8 cellular contexts compared by ENCODE assay signal in genomic region chr4:108762559-108763225, GRCh38. TPM values are rescaled to one million over a fixed set of nuclear protein-coding genes. Genes with fewer than 3 reads are reported as not detected.
DNase-seq lines count a peak whose midpoint lies in the region; ATAC-seq and FAIRE-seq lines count a peak whose summit lies in the region.

Gene ETNPPL (minus strand): TSS chr4:108763053. CDS start chr4:108762898, 155 bp downstream.

- H3K4me2 ChIP-seq in trophoblast cell (ENCODE audit: low read length) = peak within 1 kb of the TSS; percentile 88

- H4K91ac ChIP-seq in trophoblast cell (ENCODE audit: low read depth, low read length) = no peak within 1 kb of the TSS

- no peaks in the 10 kb centered on the region for H3K79me1 ChIP-seq in trophoblast cell (ENCODE audit: low read length)

- no CpG with 5 or more reads among the region's 61 CpGs for WGBS in trophoblast cell (ENCODE audit: extremely low coverage, insufficient coverage, insufficient read length)

- no peak within 1 kb of the TSS for H3K9ac ChIP-seq in trophoblast cell (ENCODE audit: low read length)

- H3K27ac ChIP-seq in trophoblast cell (ENCODE audit: low read depth, low read length) = no peak within 1 kb of the TSS

- H2BK12ac ChIP-seq in trophoblast cell (ENCODE audit: low read length) = no peak within 1 kb of the TSS

- no peaks in the 10 kb centered on the region for H3K36me3 ChIP-seq in MG63
- no peaks in the 10 kb centered on the region for H3K36me3 ChIP-seq in trophoblast cell (ENCODE audit: control insufficient read depth in 1 of 2, insufficient read depth in 2 of 2, low read length in 2 of 2)

- ATAC-seq in activated naive CD8-positive, alpha-beta T cell treated with anti-CD3 and anti-CD28 coated beads, Interleukin-2, amount 10 ng/mL, durations not matched to agents 7 days and 5 days (ENCODE audit: low read depth) = peak; percentile 89
- ATAC-seq in left cardiac atrium (peak; percentile 74 to 87), HG02981 (IDR thresholded peaks at IDR 0.05; ENCODE audit: unreplicated experiment) (no peak), HG02970 (IDR thresholded peaks at IDR 0.05; ENCODE audit: low FRiP score, unreplicated experiment) (no peak)

- no peak within 1 kb of the TSS for H4K12ac ChIP-seq in trophoblast cell (ENCODE audit: low read depth, low read length)

- H2BK120ac ChIP-seq in trophoblast cell (ENCODE audit: insufficient read depth, low read length, poor library complexity) = no peak within 1 kb of the TSS

- no peak within 1 kb of the TSS for H3K23ac ChIP-seq in trophoblast cell (ENCODE audit: low read length)

- peaks cover 0 to 9% of the 10 kb centered on the region in 2 experiments for H3K4me1 ChIP-seq in trophoblast cell (ENCODE audit: control insufficient read depth in 1 of 2, insufficient read depth in 2 of 2, low read length in 2 of 2)

- no peak within 1 kb of the TSS for H2AK5ac ChIP-seq in trophoblast cell (ENCODE audit: low read length)

- H3K27me3 ChIP-seq in MG63 = peaks cover 7% of the 10 kb centered on the region; the same call in 1 of the 2 replicates
- H3K27me3 ChIP-seq in trophoblast cell (ENCODE audit: insufficient read depth, low read length) = peaks cover 16% of the 10 kb centered on the region

- H3K9me3 ChIP-seq in MG63 (no peaks in the 10 kb centered on the region), trophoblast cell (ENCODE audit: insufficient read depth, low read depth, low read length) (no peaks in the 10 kb centered on the region)

- no peak within 1 kb of the TSS for H3K4ac ChIP-seq in trophoblast cell (ENCODE audit: low read depth, low read length)

- H3K36me3 Mint-ChIP-seq in activated naive CD8-positive, alpha-beta T cell treated with anti-CD3 and anti-CD28 coated beads, Interleukin-2, amount 10 ng/mL, durations not matched to agents 7 days and 5 days = no peaks in the 10 kb centered on the region

- H4K8ac ChIP-seq in trophoblast cell (ENCODE audit: low read depth, low read length) = no peak within 1 kb of the TSS

- H3K4me3 Mint-ChIP-seq in activated naive CD8-positive, alpha-beta T cell treated with anti-CD3 and anti-CD28 coated beads, Interleukin-2, amount 10 ng/mL, durations not matched to agents 7 days and 5 days = peak within 1 kb of the TSS; percentile 85

- intact Hi-C loops in left cardiac atrium (cut with DNase I) = no loop called here

- no peak within 1 kb of the TSS for H3K14ac ChIP-seq in trophoblast cell (ENCODE audit: low read length)

- no peaks in the 10 kb centered on the region for H3K79me2 ChIP-seq in trophoblast cell (ENCODE audit: control insufficient read depth, insufficient read depth, low read length, poor library complexity)

- peak within 1 kb of the TSS; percentile 32 for H3K4me3 ChIP-seq in MG63
- peak within 1 kb of the TSS; percentile 58 for H3K4me3 ChIP-seq in trophoblast cell (ENCODE audit: low read depth, low read length)

- H2BK5ac ChIP-seq in trophoblast cell (ENCODE audit: low read depth, low read length, poor library complexity) = no peak within 1 kb of the TSS

- peaks cover 12% of the 10 kb centered on the region for H3K4me1 Mint-ChIP-seq in activated naive CD8-positive, alpha-beta T cell treated with anti-CD3 and anti-CD28 coated beads, Interleukin-2, amount 10 ng/mL, durations not matched to agents 7 days and 5 days

- POLR2A ChIA-PET in activated naive CD8-positive, alpha-beta T cell treated with anti-CD3 and anti-CD28 coated beads, Interleukin-2, amount 10 ng/mL, durations not matched to agents 7 days and 5 days (lab: Charles Lee) = no interaction called here

- H3K27me3 Mint-ChIP-seq in activated naive CD8-positive, alpha-beta T cell treated with anti-CD3 and anti-CD28 coated beads, Interleukin-2, amount 10 ng/mL, durations not matched to agents 7 days and 5 days = peaks cover 57% of the 10 kb centered on the region

- FAIRE-seq in HTR-8/SVneo (lab: Jason Lieb, UNC) = no peak

- H2AFZ ChIP-seq in trophoblast cell (ENCODE audit: insufficient read depth, low read length, poor library complexity) = peak within 1 kb of the TSS; percentile 4

- DNase-seq in EH (ENCODE audit: low read depth) (peak; percentile 12), MG63 (peak; percentile 9), left cardiac atrium (peak; percentile 47), trophoblast cell (peak; percentile 4 to 34), HTR-8/SVneo (ENCODE audit: insufficient read length, low spot score) (no peak)
- peak; percentile 58 for DNase-seq in activated naive CD8-positive, alpha-beta T cell treated with anti-CD3 and anti-CD28 coated beads, Interleukin-2, amount 10 ng/mL, durations not matched to agents 7 days and 5 days

- peak within 1 kb of the TSS; percentile 33 for H3K27ac Mint-ChIP-seq in activated naive CD8-positive, alpha-beta T cell treated with anti-CD3 and anti-CD28 coated beads, Interleukin-2, amount 10 ng/mL, durations not matched to agents 7 days and 5 days

- H3K9me3 Mint-ChIP-seq in activated naive CD8-positive, alpha-beta T cell treated with anti-CD3 and anti-CD28 coated beads, Interleukin-2, amount 10 ng/mL, durations not matched to agents 7 days and 5 days = no peaks in the 10 kb centered on the region

- no peak within 1 kb of the TSS for H3K18ac ChIP-seq in trophoblast cell (ENCODE audit: low read length)

RNA-seq across cellular contexts. Expression of gene ETNPPL, which starts in this region (rescaled TPM):
- total RNA-seq in MG63 (2014; rRNA removed; shearing (Covaris generic); ENCODE audit: low replicate concordance) = not detected in 2 replicates
- not detected for total RNA-seq in activated naive CD8-positive, alpha-beta T cell treated with anti-CD3 and anti-CD28 coated beads, Interleukin-2, amount 10 ng/mL, durations not matched to agents 7 days and 5 days
- total RNA-seq in left cardiac atrium = 10 to 100 TPM; 12.6 to 13.5 TPM
- polyA plus RNA-seq in trophoblast cell (2013) = not detected in 2 replicates

Comparison
In these comparisons a context has a peak if more than half of its experiments do, and no peak if none do; other contexts are left out.
1. RNA of gene ETNPPL (total RNA-seq): 12.6 to 13.5 TPM in left cardiac atrium; not detected in MG63 and not detected in activated naive CD8-positive, alpha-beta T cell treated with anti-CD3 and anti-CD28 coated beads, Interleukin-2, amount 10 ng/mL, durations not matched to agents 7 days and 5 days; every median in the first group is over 10 times any median in the second.
2. Peak in DNase-seq and H3K4me3 ChIP-seq in MG63; RNA of the gene not detected or under 1 TPM.
3. Peak in DNase-seq and ATAC-seq in activated naive CD8-positive, alpha-beta T cell treated with anti-CD3 and anti-CD28 coated beads, Interleukin-2, amount 10 ng/mL, durations not matched to agents 7 days and 5 days; RNA of the gene not detected or under 1 TPM.
4. ATAC-seq: peak in left cardiac atrium (2 of 2); none in HG02981 (single experiment) and HG02970 (single experiment).